In the genomic region with DNA sequence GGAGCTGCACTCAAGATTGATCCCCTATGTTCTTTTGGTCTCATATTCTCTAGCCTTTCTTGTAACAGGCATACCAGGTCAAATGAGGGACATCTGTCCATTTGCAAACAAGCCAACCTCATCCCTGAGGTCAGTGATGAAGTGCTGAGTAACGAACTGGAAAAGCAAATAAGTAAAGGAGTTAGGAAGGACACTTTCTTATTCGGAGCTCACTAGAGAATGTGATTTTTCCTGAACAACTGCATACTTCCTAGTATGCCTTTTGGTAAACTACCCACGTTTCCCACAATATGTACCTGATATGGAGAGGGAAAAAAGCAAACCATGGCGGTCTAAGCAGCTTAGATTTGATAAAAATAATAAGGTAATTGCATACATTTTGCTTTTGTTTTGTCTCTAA, we compare ENCODE assay signal across 1 cellular context.
TF ChIP-seq lines count a peak whose summit lies in the region.

No MANE protein-coding gene starts in this region.

TF ChIP-seq in GM23338, 12 proteins besides CTCF, POLR2A, EP300 and RAD21 (continued from another document):
- TF ChIP-seq, protein P1, sequence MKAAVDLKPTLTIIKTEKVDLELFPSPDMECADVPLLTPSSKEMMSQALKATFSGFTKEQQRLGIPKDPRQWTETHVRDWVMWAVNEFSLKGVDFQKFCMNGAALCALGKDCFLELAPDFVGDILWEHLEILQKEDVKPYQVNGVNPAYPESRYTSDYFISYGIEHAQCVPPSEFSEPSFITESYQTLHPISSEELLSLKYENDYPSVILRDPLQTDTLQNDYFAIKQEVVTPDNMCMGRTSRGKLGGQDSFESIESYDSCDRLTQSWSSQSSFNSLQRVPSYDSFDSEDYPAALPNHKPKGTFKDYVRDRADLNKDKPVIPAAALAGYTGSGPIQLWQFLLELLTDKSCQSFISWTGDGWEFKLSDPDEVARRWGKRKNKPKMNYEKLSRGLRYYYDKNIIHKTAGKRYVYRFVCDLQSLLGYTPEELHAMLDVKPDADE (IDR thresholded peaks at IDR 0.05) = no peak
- TF ChIP-seq NANOG (IDR thresholded peaks at IDR 0.05; ENCODE audit: borderline replicate concordance) (no peak), ZNF114 (CRISPR knock-in tag; IDR thresholded peaks at IDR 0.05) (no peak), POLR2AphosphoS5 (IDR thresholded peaks at IDR 0.05; ENCODE audit: low read depth) (no peak), CREB1 (CRISPR knock-in tag; IDR thresholded peaks at IDR 0.05; ENCODE audit: low read depth) (no peak), EZH2phosphoT487 (IDR thresholded peaks at IDR 0.05; ENCODE audit: unreplicated experiment) (no peak)
- TF ChIP-seq, protein P2, sequence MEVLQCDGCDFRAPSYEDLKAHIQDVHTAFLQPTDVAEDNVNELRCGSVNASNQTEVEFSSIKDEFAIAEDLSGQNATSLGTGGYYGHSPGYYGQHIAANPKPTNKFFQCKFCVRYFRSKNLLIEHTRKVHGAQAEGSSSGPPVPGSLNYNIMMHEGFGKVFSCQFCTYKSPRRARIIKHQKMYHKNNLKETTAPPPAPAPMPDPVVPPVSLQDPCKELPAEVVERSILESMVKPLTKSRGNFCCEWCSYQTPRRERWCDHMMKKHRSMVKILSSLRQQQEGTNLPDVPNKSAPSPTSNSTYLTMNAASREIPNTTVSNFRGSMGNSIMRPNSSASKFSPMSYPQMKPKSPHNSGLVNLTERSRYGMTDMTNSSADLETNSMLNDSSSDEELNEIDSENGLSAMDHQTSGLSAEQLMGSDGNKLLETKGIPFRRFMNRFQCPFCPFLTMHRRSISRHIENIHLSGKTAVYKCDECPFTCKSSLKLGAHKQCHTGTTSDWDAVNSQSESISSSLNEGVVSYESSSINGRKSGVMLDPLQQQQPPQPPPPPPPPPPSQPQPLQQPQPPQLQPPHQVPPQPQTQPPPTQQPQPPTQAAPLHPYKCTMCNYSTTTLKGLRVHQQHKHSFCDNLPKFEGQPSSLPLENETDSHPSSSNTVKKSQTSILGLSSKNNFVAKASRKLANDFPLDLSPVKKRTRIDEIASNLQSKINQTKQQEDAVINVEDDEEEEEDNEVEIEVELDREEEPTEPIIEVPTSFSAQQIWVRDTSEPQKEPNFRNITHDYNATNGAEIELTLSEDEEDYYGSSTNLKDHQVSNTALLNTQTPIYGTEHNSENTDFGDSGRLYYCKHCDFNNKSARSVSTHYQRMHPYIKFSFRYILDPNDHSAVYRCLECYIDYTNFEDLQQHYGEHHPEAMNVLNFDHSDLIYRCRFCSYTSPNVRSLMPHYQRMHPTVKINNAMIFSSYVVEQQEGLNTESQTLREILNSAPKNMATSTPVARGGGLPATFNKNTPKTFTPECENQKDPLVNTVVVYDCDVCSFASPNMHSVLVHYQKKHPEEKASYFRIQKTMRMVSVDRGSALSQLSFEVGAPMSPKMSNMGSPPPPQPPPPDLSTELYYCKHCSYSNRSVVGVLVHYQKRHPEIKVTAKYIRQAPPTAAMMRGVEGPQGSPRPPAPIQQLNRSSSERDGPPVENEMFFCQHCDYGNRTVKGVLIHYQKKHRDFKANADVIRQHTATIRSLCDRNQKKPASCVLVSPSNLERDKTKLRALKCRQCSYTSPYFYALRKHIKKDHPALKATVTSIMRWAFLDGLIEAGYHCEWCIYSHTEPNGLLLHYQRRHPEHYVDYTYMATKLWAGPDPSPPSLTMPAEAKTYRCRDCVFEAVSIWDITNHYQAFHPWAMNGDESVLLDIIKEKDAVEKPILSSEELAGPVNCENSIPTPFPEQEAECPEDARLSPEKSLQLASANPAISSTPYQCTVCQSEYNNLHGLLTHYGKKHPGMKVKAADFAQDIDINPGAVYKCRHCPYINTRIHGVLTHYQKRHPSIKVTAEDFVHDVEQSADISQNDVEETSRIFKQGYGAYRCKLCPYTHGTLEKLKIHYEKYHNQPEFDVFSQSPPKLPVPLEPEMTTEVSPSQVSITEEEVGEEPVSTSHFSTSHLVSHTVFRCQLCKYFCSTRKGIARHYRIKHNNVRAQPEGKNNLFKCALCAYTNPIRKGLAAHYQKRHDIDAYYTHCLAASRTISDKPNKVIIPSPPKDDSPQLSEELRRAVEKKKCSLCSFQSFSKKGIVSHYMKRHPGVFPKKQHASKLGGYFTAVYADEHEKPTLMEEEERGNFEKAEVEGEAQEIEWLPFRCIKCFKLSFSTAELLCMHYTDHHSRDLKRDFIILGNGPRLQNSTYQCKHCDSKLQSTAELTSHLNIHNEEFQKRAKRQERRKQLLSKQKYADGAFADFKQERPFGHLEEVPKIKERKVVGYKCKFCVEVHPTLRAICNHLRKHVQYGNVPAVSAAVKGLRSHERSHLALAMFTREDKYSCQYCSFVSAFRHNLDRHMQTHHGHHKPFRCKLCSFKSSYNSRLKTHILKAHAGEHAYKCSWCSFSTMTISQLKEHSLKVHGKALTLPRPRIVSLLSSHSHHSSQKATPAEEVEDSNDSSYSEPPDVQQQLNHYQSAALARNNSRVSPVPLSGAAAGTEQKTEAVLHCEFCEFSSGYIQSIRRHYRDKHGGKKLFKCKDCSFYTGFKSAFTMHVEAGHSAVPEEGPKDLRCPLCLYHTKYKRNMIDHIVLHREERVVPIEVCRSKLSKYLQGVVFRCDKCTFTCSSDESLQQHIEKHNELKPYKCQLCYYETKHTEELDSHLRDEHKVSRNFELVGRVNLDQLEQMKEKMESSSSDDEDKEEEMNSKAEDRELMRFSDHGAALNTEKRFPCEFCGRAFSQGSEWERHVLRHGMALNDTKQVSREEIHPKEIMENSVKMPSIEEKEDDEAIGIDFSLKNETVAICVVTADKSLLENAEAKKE (CRISPR knock-in tag; IDR thresholded peaks at IDR 0.05) = no peak
